10 cellular contexts compared by ENCODE assay signal in genomic region chr2:12326449-12327190, GRCh38.
DNase-seq lines count a peak whose midpoint lies in the region; ATAC-seq, FAIRE-seq and TF ChIP-seq lines count a peak whose summit lies in the region.
"Had no signal": no experiment of that assay in that cellular context is flagged by ENCODE, and none has a peak within 500 bp of the region (broad histone marks: within the 10 kb centered on the region; RNA-seq: fewer than 3 reads in every experiment).

No MANE protein-coding gene starts in this region.

- no peak overlapping the region for H3K27ac ChIP-seq in C4-2B
- no peak overlapping the region for H3K27ac ChIP-seq in SU-DHL-6 (ENCODE audit: low read depth, low read length)
- H3K27ac ChIP-seq: sigmoid colon had no signal

- H4K20me1 ChIP-seq in SU-DHL-6 (ENCODE audit: low read depth, low read length): no peaks in the 10 kb centered on the region

- H3K9me2 ChIP-seq in SU-DHL-6 (replicated peaks; ENCODE audit: insufficient read depth, low read length): no peaks in the 10 kb centered on the region

- peak overlapping the region; percentile 5; the same call in 1 of the 2 replicates for H3K9ac ChIP-seq in SU-DHL-6 (ENCODE audit: low read length)

- FAIRE-seq in H54 (lab: Jason Lieb, UNC): no peak

- H3K9me3 ChIP-seq in SU-DHL-6 (ENCODE audit: insufficient read depth, low read length): no peaks in the 10 kb centered on the region
- H3K9me3 ChIP-seq: Caco-2, sigmoid colon had no signal

- ATAC-seq in GM18861 (IDR thresholded peaks at IDR 0.05; ENCODE audit: unreplicated experiment): peak; percentile 93
- no peak for ATAC-seq in HG03565 (IDR thresholded peaks at IDR 0.05; ENCODE audit: unreplicated experiment)
- no peak for ATAC-seq in GM18909 (IDR thresholded peaks at IDR 0.05; ENCODE audit: poor library complexity, unreplicated experiment)

- H3K79me2 ChIP-seq in SU-DHL-6 (ENCODE audit: insufficient read depth, low read length): no peaks in the 10 kb centered on the region

- H3K4me2 ChIP-seq in SU-DHL-6 (ENCODE audit: low read depth, low read length, poor library complexity, severe bottlenecking): no peak overlapping the region

- H3K36me3 ChIP-seq in SU-DHL-6 (ENCODE audit: low read length): no peaks in the 10 kb centered on the region
- H3K36me3 ChIP-seq: sigmoid colon had no signal

- DNase-seq in islet precursor cell: peak; percentile 63
- DNase-seq in NCI-H446 treated with DMSO at 0.1 percent for 48 hours (lab: John Stamatoyannopoulos, UW): no peak
- no peak for DNase-seq in H54 (ENCODE audit: insufficient read length, low spot score)
- DNase-seq: Caco-2, sigmoid colon had no signal

- no peak for TF ChIP-seq POLR2A in H54 (IDR thresholded peaks at IDR 0.05; ENCODE audit: low read depth, low read length)

- H3K27me3 ChIP-seq in SU-DHL-6 (ENCODE audit: low read length): no peaks in the 10 kb centered on the region
- H3K27me3 ChIP-seq: sigmoid colon had no signal

- no peak overlapping the region for H3K4me3 ChIP-seq in SU-DHL-6 (ENCODE audit: insufficient read depth, low read length, poor library complexity, severe bottlenecking)
- H3K4me3 ChIP-seq: sigmoid colon had no signal

- H3F3A ChIP-seq in SU-DHL-6 (ENCODE audit: insufficient read depth): no peaks in the 10 kb centered on the region

- peak overlapping the region; percentile 1 for H2AFZ ChIP-seq in SU-DHL-6 (ENCODE audit: low read depth, low read length, severe bottlenecking)

- 0 out of 2 replicates have a peak, but pooled peaks have one; percentile 7 for TF ChIP-seq CTCF in C4-2B (conservative IDR thresholded peaks at IDR 0.05)
- peak; percentile 40 for TF ChIP-seq CTCF in SU-DHL-6 (IDR thresholded peaks at IDR 0.05; ENCODE audit: insufficient read depth, low read length, poor library complexity, severe bottlenecking)
